Comparison of ENCODE assay signal across 8 cellular contexts in genomic region chr15:59689626-59690236, GRCh38. TPM values are rescaled to one million over a fixed set of nuclear protein-coding genes. Genes with fewer than 3 reads are reported as not detected.
DNase-seq lines count a peak whose midpoint lies in the region; ATAC-seq and TF ChIP-seq lines count a peak whose summit lies in the region.

No MANE protein-coding gene starts in this region.

- peaks cover 28% of the 10 kb centered on the region for H3K36me3 Mint-ChIP-seq in dendritic cell treated with granulocyte-macrophage colony-stimulating factor and Interleukin-4, amounts not matched to agents 40 ng/mL and 50 ng/mL, for 4 days (ENCODE audit: low read depth)

- H3K36me3 ChIP-seq in GM23248 (ENCODE audit: low read depth) (0 out of 2 replicates have a peak, but pooled peaks cover 6% of the 10 kb centered on the region), lower lobe of right lung (no peaks in the 10 kb centered on the region)

- peaks cover 29% of the 10 kb centered on the region for H3K4me1 Mint-ChIP-seq in dendritic cell treated with granulocyte-macrophage colony-stimulating factor and Interleukin-4, amounts not matched to agents 40 ng/mL and 50 ng/mL, for 4 days (ENCODE audit: low read depth)

- H3K9me3 Mint-ChIP-seq in dendritic cell treated with granulocyte-macrophage colony-stimulating factor and Interleukin-4, amounts not matched to agents 40 ng/mL and 50 ng/mL, for 4 days, result no peaks in the 10 kb centered on the region

- peak overlapping the region; percentile 97 for H3K27ac Mint-ChIP-seq in dendritic cell treated with granulocyte-macrophage colony-stimulating factor and Interleukin-4, amounts not matched to agents 40 ng/mL and 50 ng/mL, for 4 days

- no peaks in the 10 kb centered on the region for H3K27me3 ChIP-seq in GM23248 (replicated peaks; ENCODE audit: insufficient read depth)
- no peaks in the 10 kb centered on the region for H3K27me3 ChIP-seq in lower lobe of right lung (ENCODE audit: low read depth)

- whole genome bisulfite sequencing in GM23248 (ENCODE audit: low coverage in 1 of 2, low lambda C conversion rate in 2 of 2, missing lambda C conversion rate in 2 of 2), 2 experiments, result 2% methylated on average over 25 of the region's 25 CpGs

- no peak for TF ChIP-seq CTCF in lower lobe of right lung (IDR thresholded peaks at IDR 0.05)

- H2AFZ ChIP-seq in GM23248, result peak overlapping the region; percentile 95

- H3K9me2 ChIP-seq in GM23248 (ENCODE audit: insufficient read depth), result no peaks in the 10 kb centered on the region

- H3K27me3 Mint-ChIP-seq in dendritic cell treated with granulocyte-macrophage colony-stimulating factor and Interleukin-4, amounts not matched to agents 40 ng/mL and 50 ng/mL, for 4 days, result no peaks in the 10 kb centered on the region

- peak; percentile 79 to 84 for ATAC-seq in lower lobe of right lung
- no peak for ATAC-seq in HG02798 (IDR thresholded peaks at IDR 0.05; ENCODE audit: poor library complexity, unreplicated experiment)

- in situ Hi-C loops in GM23248 (cut with MboI), result no loop called here

- peaks cover 8% of the 10 kb centered on the region; the same call in 1 of the 2 replicates for H4K20me1 ChIP-seq in GM23248 (ENCODE audit: insufficient read depth)

- H3K4me3 Mint-ChIP-seq in dendritic cell treated with granulocyte-macrophage colony-stimulating factor and Interleukin-4, amounts not matched to agents 40 ng/mL and 50 ng/mL, for 4 days, result peak overlapping the region; percentile 89

- peaks cover 29% of the 10 kb centered on the region for H3K4me1 ChIP-seq in GM23248 (ENCODE audit: insufficient read depth)
- H3K4me1 ChIP-seq in lower lobe of right lung, result peaks cover 33% of the 10 kb centered on the region

- H3K9me3 ChIP-seq in GM23248 (ENCODE audit: low read depth) (no peaks in the 10 kb centered on the region), lower lobe of right lung (no peaks in the 10 kb centered on the region)

- H3K79me2 ChIP-seq in GM23248 (ENCODE audit: insufficient read depth), result peaks cover 43% of the 10 kb centered on the region

- H3K4me3 ChIP-seq in GM23248 (peak overlapping the region; percentile 98), lower lobe of right lung (peak overlapping the region; percentile 89)

- intact Hi-C loops in dendritic cell treated with granulocyte-macrophage colony-stimulating factor and Interleukin-4, amounts not matched to agents 40 ng/mL and 50 ng/mL, for 4 days (cut with micrococcal nuclease), result loop anchor here (2.0 kb wide), 2 partner anchors 637 to 707 kb away; partner anchors contain the start of gene ANXA2
- intact Hi-C loops in lower lobe of right lung (cut with DNase I), result no loop called here

- peak overlapping the region; percentile 99 for H3K9ac ChIP-seq in GM23248

- peak overlapping the region; percentile 96 for H3K4me2 ChIP-seq in GM23248 (ENCODE audit: unreplicated experiment)

- peaks cover 50% of the 10 kb centered on the region for H3F3A ChIP-seq in GM23248 (ENCODE audit: insufficient read depth)

- peak overlapping the region; percentile 99 for H3K27ac ChIP-seq in GM23248
- peak overlapping the region; percentile 100 for H3K27ac ChIP-seq in lower lobe of right lung

- DNase-seq in GM23248 (peak; percentile 86), NCI-H446 treated with DMSO at 0.1 percent for 48 hours (lab: John Stamatoyannopoulos, UW) (peak; percentile 36), lower lobe of right lung (peak; percentile 96), HuH-7.5 (ENCODE audit: low spot score) (no peak)
- DNase-seq in activated CD4-positive, alpha-beta T cell treated with anti-CD3 and anti-CD28 coated beads for 48 hours, result peak; percentile 72
- peak; percentile 14 to 63 (median 17) for DNase-seq in stimulated activated CD4-positive, alpha-beta T cell treated with anti-CD3 and anti-CD28 coated beads, TNF-alpha, amount 100 ng/mL, for 24 hours (ENCODE audit: low read depth in 3 of 3)

RNA-seq across cellular contexts. Expression of gene BNIP2, which starts 0.6 kb away (rescaled TPM):
- 113 and 123 TPM in 2 replicates for total RNA-seq in GM23248 (2014; rRNA removed; shearing (Covaris generic))
- polyA plus RNA-seq in GM23248 (2016; fragmentation: Nextera tagmentation; extraction: Ambion mirVana), result 81.6 and 81.9 TPM in 2 replicates
- 109 TPM for total RNA-seq in lower lobe of right lung

RNA-seq across cellular contexts. Expression of gene GTF2A2, which starts 32.4 kb away (rescaled TPM):
- total RNA-seq in GM23248 (2014; rRNA removed; shearing (Covaris generic)), result 30.8 and 66.3 TPM in 2 replicates
- 244 and 247 TPM in 2 replicates for polyA plus RNA-seq in GM23248 (2016; fragmentation: Nextera tagmentation; extraction: Ambion mirVana)
- total RNA-seq in lower lobe of right lung, result 89.4 TPM
